Comparison of ENCODE assay signal across 15 cellular contexts in the genomic region with DNA sequence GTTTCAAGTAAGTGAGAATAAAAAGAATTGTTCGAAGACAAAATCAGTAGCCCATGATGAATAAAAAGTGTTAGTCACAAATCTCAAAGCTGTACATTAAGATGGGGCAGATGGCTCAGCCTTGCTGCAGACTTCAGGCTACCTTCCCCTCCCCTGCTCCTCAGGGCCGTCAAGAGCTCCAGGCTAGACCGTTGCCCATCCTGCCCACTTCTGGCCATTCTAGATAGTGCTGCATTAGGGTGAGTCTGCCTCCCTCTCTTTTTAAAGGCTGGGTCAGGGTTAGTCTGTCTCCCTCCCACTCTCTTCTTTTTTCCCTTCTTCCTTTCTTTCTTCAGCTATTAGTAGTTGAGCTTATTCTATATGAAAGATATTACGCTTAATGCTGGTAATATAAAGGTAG.
DNase-seq lines count a peak whose midpoint lies in the region; ATAC-seq and TF ChIP-seq lines count a peak whose summit lies in the region.
"Had no signal": no experiment of that assay in that cellular context is flagged by ENCODE, and none has a peak within 500 bp of the region (broad histone marks: within the 10 kb centered on the region; RNA-seq: fewer than 3 reads in every experiment).

No MANE protein-coding gene starts in this region.

- H3K27ac ChIP-seq in cardiac muscle cell = no peak overlapping the region
- peak overlapping the region in 3 of 4 donors; percentile 31 to 85 (median 36) for H3K27ac ChIP-seq in gastrocnemius medialis
- H3K27ac ChIP-seq: GM23248, parathyroid adenoma, SJCRH30 had no signal

- H3K36me3 ChIP-seq in cardiac muscle cell (no peaks in the 10 kb centered on the region), gastrocnemius medialis (peaks cover 0 to 40% of the 10 kb centered on the region in 2 donors)
- H3K36me3 ChIP-seq: SJCRH30 had no signal

- intact Hi-C loops in left cardiac atrium (cut with DNase I) (no loop called here), gastrocnemius medialis (cut with DNase I; ENCODE audit: low total_unique reads) (no loop called here)

- peaks cover 13 to 47% of the 10 kb centered on the region in 2 donors for H3K4me1 Mint-ChIP-seq in effector memory CD8-positive, alpha-beta T cell (ENCODE audit: low read depth in 2 of 2)

- H3K36me3 Mint-ChIP-seq in effector memory CD8-positive, alpha-beta T cell (ENCODE audit: insufficient read depth) = peaks cover 40% of the 10 kb centered on the region

- in situ Hi-C loops in gastrocnemius medialis (cut with MboI; ENCODE audit: low sequenced_read_pairs in 4 of 4) = loop anchor here in 3 of 4 donors (25.0 kb wide), 1 partner anchor 265 kb away; no protein-coding TSS in a partner anchor

- H3K4me3 ChIP-seq in cardiac muscle cell (no peak overlapping the region), NB4 (ENCODE audit: low read depth, low read length) (no peak overlapping the region), gastrocnemius medialis (no peak overlapping the region)
- H3K4me3 ChIP-seq: GM23248, SJCRH30 had no signal

- no peak overlapping the region for H3K4me3 Mint-ChIP-seq in effector memory CD8-positive, alpha-beta T cell
- H3K4me3 Mint-ChIP-seq: activated naive CD8-positive, alpha-beta T cell; CD4-positive, CD25-positive, alpha-beta regulatory T cell had no signal

- no peaks in the 10 kb centered on the region for H3K9me3 ChIP-seq in cardiac muscle cell (ENCODE audit: low read depth)
- H3K9me3 ChIP-seq in gastrocnemius medialis = no peaks in the 10 kb centered on the region
- H3K9me3 ChIP-seq: SJCRH30 had no signal

- TF ChIP-seq POLR2A in NB4 (IDR thresholded peaks at IDR 0.05; ENCODE audit: extremely low read depth, insufficient read length) = no peak
- TF ChIP-seq POLR2A in gastrocnemius medialis (IDR thresholded peaks at IDR 0.05) = no peak

- H3K27me3 Mint-ChIP-seq in effector memory CD8-positive, alpha-beta T cell = no peaks in the 10 kb centered on the region
- H3K27me3 Mint-ChIP-seq: activated naive CD8-positive, alpha-beta T cell; CD4-positive, CD25-positive, alpha-beta regulatory T cell had no signal

- H3K4me1 ChIP-seq in cardiac muscle cell (ENCODE audit: low read depth) = no peaks in the 10 kb centered on the region
- peaks cover 40 to 43% of the 10 kb centered on the region in 2 donors for H3K4me1 ChIP-seq in gastrocnemius medialis
- H3K4me1 ChIP-seq: parathyroid adenoma, SJCRH30 had no signal

- no peaks in the 10 kb centered on the region for H3K27me3 ChIP-seq in cardiac muscle cell
- no peaks in the 10 kb centered on the region for H3K27me3 ChIP-seq in gastrocnemius medialis
- H3K27me3 ChIP-seq: SJCRH30 had no signal

- DNase-seq in cardiac muscle cell (ENCODE audit: low read depth in 1 of 2, low spot score in 1 of 2) (peak in 1 of 2 donors; percentile 18), left cardiac atrium (no peak), NB4 (ENCODE audit: low read depth) (peak; percentile 7), gastrocnemius medialis (no peak), NCI-H1417 treated with DMSO at 0.1 percent for 48 hours (lab: John Stamatoyannopoulos, UW) (no peak), GM19240 (ENCODE audit: insufficient read length, low spot score) (no peak)
- no peak for DNase-seq in effector memory CD8-positive, alpha-beta T cell
- DNase-seq: CD4-positive, CD25-positive, alpha-beta regulatory T cell; GM23248; NCI-H1436 treated with DMSO at 0.1 percent for 48 hours; SJCRH30; stimulated activated CD4-positive, alpha-beta T cell treated with anti-CD3 and anti-CD28 coated beads, Interleukin-4, amount 100 ng/mL, for 1 hour had no signal

- peak; percentile 30 for TF ChIP-seq CTCF in cardiac muscle cell (IDR thresholded peaks at IDR 0.05; ENCODE audit: low read depth, low read length)
- TF ChIP-seq CTCF in NB4 (IDR thresholded peaks at IDR 0.05; ENCODE audit: low read depth, low read length) = no peak
- no peak for TF ChIP-seq CTCF in gastrocnemius medialis (IDR thresholded peaks at IDR 0.05 in 4 of 5, conservative IDR thresholded peaks at IDR 0.05 in 1 of 5)

- H3K27ac Mint-ChIP-seq in effector memory CD8-positive, alpha-beta T cell = peak overlapping the region; percentile 22 to 75
- H3K27ac Mint-ChIP-seq: activated naive CD8-positive, alpha-beta T cell had no signal

- no peak for ATAC-seq in left cardiac atrium
- ATAC-seq in effector memory CD8-positive, alpha-beta T cell (replicated peaks) = peak; percentile 42
- no peak for ATAC-seq in gastrocnemius medialis
- no peak for ATAC-seq in HG02852 (IDR thresholded peaks at IDR 0.05; ENCODE audit: unreplicated experiment)

- H3K9me3 Mint-ChIP-seq in effector memory CD8-positive, alpha-beta T cell = no peaks in the 10 kb centered on the region
- H3K9me3 Mint-ChIP-seq: CD4-positive, CD25-positive, alpha-beta regulatory T cell had no signal
